ENCODE assay signal across 2 cellular contexts in the genomic region with DNA sequence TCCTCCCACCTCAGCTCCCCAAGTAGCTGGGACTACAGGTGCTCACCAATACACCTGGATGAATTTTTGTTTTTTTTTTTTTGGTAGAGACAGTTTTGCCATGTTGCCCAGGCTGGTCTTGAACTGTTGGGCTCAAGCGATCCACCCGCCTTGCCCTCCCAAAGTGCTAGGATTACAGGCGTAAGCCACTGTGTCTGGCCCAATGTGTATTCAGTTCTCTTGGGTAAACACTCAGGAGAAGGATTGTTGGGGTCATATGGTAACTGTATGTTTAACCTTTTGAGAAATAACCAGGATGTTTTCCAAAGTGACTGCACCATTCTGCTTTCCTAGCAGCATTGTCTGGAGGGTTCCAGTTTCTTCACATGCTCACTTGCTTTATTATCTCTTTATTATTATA.
TF ChIP-seq lines count a peak whose summit lies in the region.

No MANE protein-coding gene starts in this region.

TF ChIP-seq in HepG2, 621 proteins besides CTCF, POLR2A, EP300 and RAD21 (continued from another document):
- TF ChIP-seq, protein P1, sequence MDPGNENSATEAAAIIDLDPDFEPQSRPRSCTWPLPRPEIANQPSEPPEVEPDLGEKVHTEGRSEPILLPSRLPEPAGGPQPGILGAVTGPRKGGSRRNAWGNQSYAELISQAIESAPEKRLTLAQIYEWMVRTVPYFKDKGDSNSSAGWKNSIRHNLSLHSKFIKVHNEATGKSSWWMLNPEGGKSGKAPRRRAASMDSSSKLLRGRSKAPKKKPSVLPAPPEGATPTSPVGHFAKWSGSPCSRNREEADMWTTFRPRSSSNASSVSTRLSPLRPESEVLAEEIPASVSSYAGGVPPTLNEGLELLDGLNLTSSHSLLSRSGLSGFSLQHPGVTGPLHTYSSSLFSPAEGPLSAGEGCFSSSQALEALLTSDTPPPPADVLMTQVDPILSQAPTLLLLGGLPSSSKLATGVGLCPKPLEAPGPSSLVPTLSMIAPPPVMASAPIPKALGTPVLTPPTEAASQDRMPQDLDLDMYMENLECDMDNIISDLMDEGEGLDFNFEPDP (CRISPR knock-in tag; conservative IDR thresholded peaks at IDR 0.05): 0 out of 2 replicates have a peak, but pooled peaks have one; percentile 53
- TF ChIP-seq, protein P2, sequence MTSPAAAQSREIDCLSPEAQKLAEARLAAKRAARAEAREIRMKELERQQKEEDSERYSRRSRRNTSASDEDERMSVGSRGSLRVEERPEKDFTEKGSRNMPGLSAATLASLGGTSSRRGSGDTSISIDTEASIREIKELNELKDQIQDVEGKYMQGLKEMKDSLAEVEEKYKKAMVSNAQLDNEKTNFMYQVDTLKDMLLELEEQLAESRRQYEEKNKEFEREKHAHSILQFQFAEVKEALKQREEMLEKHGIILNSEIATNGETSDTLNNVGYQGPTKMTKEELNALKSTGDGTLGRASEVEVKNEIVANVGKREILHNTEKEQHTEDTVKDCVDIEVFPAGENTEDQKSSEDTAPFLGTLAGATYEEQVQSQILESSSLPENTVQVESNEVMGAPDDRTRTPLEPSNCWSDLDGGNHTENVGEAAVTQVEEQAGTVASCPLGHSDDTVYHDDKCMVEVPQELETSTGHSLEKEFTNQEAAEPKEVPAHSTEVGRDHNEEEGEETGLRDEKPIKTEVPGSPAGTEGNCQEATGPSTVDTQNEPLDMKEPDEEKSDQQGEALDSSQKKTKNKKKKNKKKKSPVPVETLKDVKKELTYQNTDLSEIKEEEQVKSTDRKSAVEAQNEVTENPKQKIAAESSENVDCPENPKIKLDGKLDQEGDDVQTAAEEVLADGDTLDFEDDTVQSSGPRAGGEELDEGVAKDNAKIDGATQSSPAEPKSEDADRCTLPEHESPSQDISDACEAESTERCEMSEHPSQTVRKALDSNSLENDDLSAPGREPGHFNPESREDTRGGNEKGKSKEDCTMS (CRISPR knock-in tag; conservative IDR thresholded peaks at IDR 0.05): no peak
- TF ChIP-seq ZNF3 (CRISPR knock-in tag; IDR thresholded peaks at IDR 0.05): no peak
- TF ChIP-seq ASH2L (IDR thresholded peaks at IDR 0.05; ENCODE audit: insufficient read length, low read depth, low read length): no peak
- TF ChIP-seq POGZ (CRISPR knock-in tag; IDR thresholded peaks at IDR 0.05): 0 out of 2 replicates have a peak, but pooled peaks have one; percentile 33
- TF ChIP-seq, protein P3, sequence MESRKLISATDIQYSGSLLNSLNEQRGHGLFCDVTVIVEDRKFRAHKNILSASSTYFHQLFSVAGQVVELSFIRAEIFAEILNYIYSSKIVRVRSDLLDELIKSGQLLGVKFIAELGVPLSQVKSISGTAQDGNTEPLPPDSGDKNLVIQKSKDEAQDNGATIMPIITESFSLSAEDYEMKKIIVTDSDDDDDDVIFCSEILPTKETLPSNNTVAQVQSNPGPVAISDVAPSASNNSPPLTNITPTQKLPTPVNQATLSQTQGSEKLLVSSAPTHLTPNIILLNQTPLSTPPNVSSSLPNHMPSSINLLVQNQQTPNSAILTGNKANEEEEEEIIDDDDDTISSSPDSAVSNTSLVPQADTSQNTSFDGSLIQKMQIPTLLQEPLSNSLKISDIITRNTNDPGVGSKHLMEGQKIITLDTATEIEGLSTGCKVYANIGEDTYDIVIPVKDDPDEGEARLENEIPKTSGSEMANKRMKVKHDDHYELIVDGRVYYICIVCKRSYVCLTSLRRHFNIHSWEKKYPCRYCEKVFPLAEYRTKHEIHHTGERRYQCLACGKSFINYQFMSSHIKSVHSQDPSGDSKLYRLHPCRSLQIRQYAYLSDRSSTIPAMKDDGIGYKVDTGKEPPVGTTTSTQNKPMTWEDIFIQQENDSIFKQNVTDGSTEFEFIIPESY (CRISPR knock-in tag; IDR thresholded peaks at IDR 0.05): peak; percentile 84
- no peak for TF ChIP-seq ZNF367 (CRISPR knock-in tag; IDR thresholded peaks at IDR 0.05; ENCODE audit: borderline replicate concordance)
- no peak for TF ChIP-seq FOXA1 (IDR thresholded peaks at IDR 0.05)
- TF ChIP-seq FOXA1 (CRISPR knock-in tag; IDR thresholded peaks at IDR 0.05): peak; percentile 28; the same call in 1 of the 2 replicates
- TF ChIP-seq ZMYM4 (CRISPR knock-in tag; IDR thresholded peaks at IDR 0.05): peak; percentile 40; the same call in 1 of the 2 replicates
- TF ChIP-seq FOXA3 (CRISPR knock-in tag; IDR thresholded peaks at IDR 0.05): 0 out of 2 replicates have a peak, but pooled peaks have one; percentile 15
- TF ChIP-seq, protein P4, sequence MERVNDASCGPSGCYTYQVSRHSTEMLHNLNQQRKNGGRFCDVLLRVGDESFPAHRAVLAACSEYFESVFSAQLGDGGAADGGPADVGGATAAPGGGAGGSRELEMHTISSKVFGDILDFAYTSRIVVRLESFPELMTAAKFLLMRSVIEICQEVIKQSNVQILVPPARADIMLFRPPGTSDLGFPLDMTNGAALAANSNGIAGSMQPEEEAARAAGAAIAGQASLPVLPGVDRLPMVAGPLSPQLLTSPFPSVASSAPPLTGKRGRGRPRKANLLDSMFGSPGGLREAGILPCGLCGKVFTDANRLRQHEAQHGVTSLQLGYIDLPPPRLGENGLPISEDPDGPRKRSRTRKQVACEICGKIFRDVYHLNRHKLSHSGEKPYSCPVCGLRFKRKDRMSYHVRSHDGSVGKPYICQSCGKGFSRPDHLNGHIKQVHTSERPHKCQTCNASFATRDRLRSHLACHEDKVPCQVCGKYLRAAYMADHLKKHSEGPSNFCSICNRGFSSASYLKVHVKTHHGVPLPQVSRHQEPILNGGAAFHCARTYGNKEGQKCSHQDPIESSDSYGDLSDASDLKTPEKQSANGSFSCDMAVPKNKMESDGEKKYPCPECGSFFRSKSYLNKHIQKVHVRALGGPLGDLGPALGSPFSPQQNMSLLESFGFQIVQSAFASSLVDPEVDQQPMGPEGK (CRISPR knock-in tag; IDR thresholded peaks at IDR 0.05): no peak
- TF ChIP-seq ZNF432 (CRISPR knock-in tag; IDR thresholded peaks at IDR 0.05; ENCODE audit: borderline replicate concordance): no peak

TF ChIP-seq in K562, 482 proteins besides CTCF, POLR2A, EP300 and RAD21 (continued from another document):
- TF ChIP-seq, protein P4 (CRISPR knock-in tag; IDR thresholded peaks at IDR 0.05; ENCODE audit: borderline replicate concordance): no peak
- TF ChIP-seq BMI1 (IDR thresholded peaks at IDR 0.05; ENCODE audit: low read length) (no peak), NONO (IDR thresholded peaks at IDR 0.05; ENCODE audit: low read depth in 2 of 2, low read length in 1 of 2) (no peak), JUNB (CRISPR knock-in tag; conservative IDR thresholded peaks at IDR 0.05) (no peak), KDM2B (CRISPR knock-in tag; IDR thresholded peaks at IDR 0.05) (no peak), NFATC3 (IDR thresholded peaks at IDR 0.05) (no peak), ZNF197 (CRISPR knock-in tag; IDR thresholded peaks at IDR 0.05; ENCODE audit: low read depth) (no peak), HMG20B (CRISPR knock-in tag; IDR thresholded peaks at IDR 0.05) (no peak), ZNF274 (IDR thresholded peaks at IDR 0.05; ENCODE audit: borderline replicate concordance, low read depth, low read length) (no peak), BDP1 (IDR thresholded peaks at IDR 0.05; ENCODE audit: insufficient read depth, insufficient read length) (no peak), NCOA4 (IDR thresholded peaks at IDR 0.05; ENCODE audit: partially characterized antibody) (no peak), ZNF212 (CRISPR knock-in tag; IDR thresholded peaks at IDR 0.05) (no peak), ZNF785 (CRISPR knock-in tag; IDR thresholded peaks at IDR 0.05) (no peak), RCOR1 (IDR thresholded peaks at IDR 0.05; ENCODE audit: borderline replicate concordance in 1 of 2, low read depth in 2 of 2, low read length in 2 of 2) (no peak)
- TF ChIP-seq, protein P5, sequence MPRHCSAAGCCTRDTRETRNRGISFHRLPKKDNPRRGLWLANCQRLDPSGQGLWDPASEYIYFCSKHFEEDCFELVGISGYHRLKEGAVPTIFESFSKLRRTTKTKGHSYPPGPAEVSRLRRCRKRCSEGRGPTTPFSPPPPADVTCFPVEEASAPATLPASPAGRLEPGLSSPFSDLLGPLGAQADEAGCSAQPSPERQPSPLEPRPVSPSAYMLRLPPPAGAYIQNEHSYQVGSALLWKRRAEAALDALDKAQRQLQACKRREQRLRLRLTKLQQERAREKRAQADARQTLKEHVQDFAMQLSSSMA (CRISPR knock-in tag; IDR thresholded peaks at IDR 0.05): no peak
- TF ChIP-seq, protein P3 (CRISPR knock-in tag; IDR thresholded peaks at IDR 0.05): no peak
- TF ChIP-seq, protein P6, sequence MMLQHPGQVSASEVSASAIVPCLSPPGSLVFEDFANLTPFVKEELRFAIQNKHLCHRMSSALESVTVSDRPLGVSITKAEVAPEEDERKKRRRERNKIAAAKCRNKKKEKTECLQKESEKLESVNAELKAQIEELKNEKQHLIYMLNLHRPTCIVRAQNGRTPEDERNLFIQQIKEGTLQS (IDR thresholded peaks at IDR 0.05): no peak
- TF ChIP-seq, protein P6 (CRISPR knock-in tag; conservative IDR thresholded peaks at IDR 0.05): no peak
- TF ChIP-seq, protein P7, sequence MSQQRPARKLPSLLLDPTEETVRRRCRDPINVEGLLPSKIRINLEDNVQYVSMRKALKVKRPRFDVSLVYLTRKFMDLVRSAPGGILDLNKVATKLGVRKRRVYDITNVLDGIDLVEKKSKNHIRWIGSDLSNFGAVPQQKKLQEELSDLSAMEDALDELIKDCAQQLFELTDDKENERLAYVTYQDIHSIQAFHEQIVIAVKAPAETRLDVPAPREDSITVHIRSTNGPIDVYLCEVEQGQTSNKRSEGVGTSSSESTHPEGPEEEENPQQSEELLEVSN (IDR thresholded peaks at IDR 0.05; ENCODE audit: borderline replicate concordance in 1 of 2, extremely low read depth in 1 of 2, insufficient read depth in 1 of 2, insufficient read length in 1 of 2, low read depth in 1 of 2, low read length in 1 of 2, poor library complexity in 1 of 2, severe bottlenecking in 1 of 2): no peak
